Comparison of ENCODE assay signal across 8 cellular contexts in the genomic region with DNA sequence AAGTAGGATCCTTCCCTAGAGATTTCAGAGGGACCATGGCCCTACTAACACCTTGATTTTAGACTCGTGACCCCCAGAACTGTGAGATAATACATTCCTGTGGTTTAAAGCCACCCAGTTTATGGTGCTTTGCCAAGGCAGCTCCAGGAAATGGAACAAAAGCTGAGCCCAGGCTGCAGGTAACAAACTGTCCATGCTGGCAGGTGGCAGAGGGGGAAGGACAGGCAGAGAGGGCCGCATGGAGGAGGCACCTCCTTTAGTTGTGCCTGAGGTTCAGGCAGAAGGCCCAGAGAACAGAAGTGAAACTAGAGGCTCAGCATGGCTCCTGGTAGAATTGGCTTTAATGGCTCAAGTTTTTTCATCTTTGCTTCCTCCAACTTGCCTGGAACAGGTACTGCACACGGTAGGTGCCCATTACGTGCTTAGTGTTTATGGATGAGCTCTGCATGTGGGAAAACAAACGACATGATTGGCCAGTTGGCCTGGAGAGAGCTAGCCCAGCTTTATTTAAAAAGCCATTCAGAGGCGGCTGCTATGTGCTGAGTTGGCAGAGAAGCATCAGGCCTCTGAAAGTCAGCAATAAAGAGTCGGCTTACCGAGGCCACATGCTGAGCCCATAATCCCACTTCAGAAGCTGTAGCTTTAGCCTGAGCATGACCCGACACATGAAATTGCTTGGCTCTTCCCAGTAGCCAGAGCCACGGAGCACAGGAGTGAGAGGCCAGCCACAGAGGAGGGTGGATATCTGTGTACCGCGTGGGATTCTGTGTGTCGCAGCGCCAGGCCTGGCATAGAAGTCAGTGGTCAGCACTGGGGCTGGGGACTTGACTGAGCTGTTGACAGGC. TPM values are rescaled to one million over a fixed set of nuclear protein-coding genes. Genes with fewer than 3 reads are reported as not detected.
DNase-seq lines count a peak whose midpoint lies in the region; ATAC-seq, FAIRE-seq and TF ChIP-seq lines count a peak whose summit lies in the region.

No MANE protein-coding gene starts in this region.

- TF ChIP-seq RAD21 in liver (IDR thresholded peaks at IDR 0.05) = peak in 1 of 2 donors; percentile 21

- ATAC-seq in GM18505 (IDR thresholded peaks at IDR 0.05; ENCODE audit: unreplicated experiment) (no peak), HG02852 (IDR thresholded peaks at IDR 0.05; ENCODE audit: unreplicated experiment) (no peak)

- TF ChIP-seq POLR2A in GM18505 (IDR thresholded peaks at IDR 0.05; ENCODE audit: borderline replicate concordance, extremely low read depth, insufficient read depth, insufficient read length) = no peak

- peak; percentile 29 to 36 for DNase-seq in NOMO-1 (lab: John Stamatoyannopoulos, UW; ENCODE audit: unreplicated experiment in 2 of 2)
- DNase-seq in NOMO-1 treated with dmso at 0.1 percent for 144 hours (lab: John Stamatoyannopoulos, UW; ENCODE audit: unreplicated experiment) = no peak
- peak; percentile 58 for DNase-seq in amniotic epithelial cell (ENCODE audit: low read depth)
- DNase-seq in urothelium cell line (ENCODE audit: low spot score) = peak; percentile 79
- DNase-seq in stimulated activated CD4-positive, alpha-beta T cell treated with anti-CD3 and anti-CD28 coated beads, Interleukin-2, amount 100 ng/mL, for 48 hours = no peak

- H3K27me3 ChIP-seq in liver (ENCODE audit: control insufficient read depth in 4 of 4, insufficient read depth in 4 of 4, low read length in 3 of 4) = no peaks in the 10 kb centered on the region

- peak overlapping the region in 1 of 2 donors; percentile 31 for H3K9ac ChIP-seq in liver (ENCODE audit: low read depth in 1 of 2, low read length in 2 of 2)

- H3K9me3 ChIP-seq in liver (ENCODE audit: control insufficient read depth in 4 of 4, low read length in 3 of 4) = no peaks in the 10 kb centered on the region

- FAIRE-seq in urothelium cell line (lab: Jason Lieb, UNC) = no peak

- no peak overlapping the region for H3K4me3 ChIP-seq in liver (ENCODE audit: low read depth in 1 of 3, low read length in 3 of 3)

- no peaks in the 10 kb centered on the region for H3K36me3 ChIP-seq in liver (ENCODE audit: control insufficient read depth in 4 of 4, insufficient read depth in 3 of 4, low read depth in 1 of 4, low read length in 3 of 4)

- no peak for TF ChIP-seq CTCF in liver (IDR thresholded peaks at IDR 0.05; ENCODE audit: low read depth, low read length, missing input control)

- peak overlapping the region; percentile 79 to 81 for H3K27ac ChIP-seq in liver (ENCODE audit: low read depth in 1 of 2, low read length in 2 of 2)

- H3K4me1 ChIP-seq in liver (ENCODE audit: control insufficient read depth in 4 of 4, insufficient read depth in 4 of 4, low read length in 3 of 4) = peaks cover 18 to 56% (median 37%) of the 10 kb centered on the region in 4 donors

- 72% methylated on average over 14 of the region's 14 CpGs for WGBS in liver

TF ChIP-seq in liver, 16 proteins besides CTCF, POLR2A, EP300 and RAD21:
- TF ChIP-seq, protein P1, sequence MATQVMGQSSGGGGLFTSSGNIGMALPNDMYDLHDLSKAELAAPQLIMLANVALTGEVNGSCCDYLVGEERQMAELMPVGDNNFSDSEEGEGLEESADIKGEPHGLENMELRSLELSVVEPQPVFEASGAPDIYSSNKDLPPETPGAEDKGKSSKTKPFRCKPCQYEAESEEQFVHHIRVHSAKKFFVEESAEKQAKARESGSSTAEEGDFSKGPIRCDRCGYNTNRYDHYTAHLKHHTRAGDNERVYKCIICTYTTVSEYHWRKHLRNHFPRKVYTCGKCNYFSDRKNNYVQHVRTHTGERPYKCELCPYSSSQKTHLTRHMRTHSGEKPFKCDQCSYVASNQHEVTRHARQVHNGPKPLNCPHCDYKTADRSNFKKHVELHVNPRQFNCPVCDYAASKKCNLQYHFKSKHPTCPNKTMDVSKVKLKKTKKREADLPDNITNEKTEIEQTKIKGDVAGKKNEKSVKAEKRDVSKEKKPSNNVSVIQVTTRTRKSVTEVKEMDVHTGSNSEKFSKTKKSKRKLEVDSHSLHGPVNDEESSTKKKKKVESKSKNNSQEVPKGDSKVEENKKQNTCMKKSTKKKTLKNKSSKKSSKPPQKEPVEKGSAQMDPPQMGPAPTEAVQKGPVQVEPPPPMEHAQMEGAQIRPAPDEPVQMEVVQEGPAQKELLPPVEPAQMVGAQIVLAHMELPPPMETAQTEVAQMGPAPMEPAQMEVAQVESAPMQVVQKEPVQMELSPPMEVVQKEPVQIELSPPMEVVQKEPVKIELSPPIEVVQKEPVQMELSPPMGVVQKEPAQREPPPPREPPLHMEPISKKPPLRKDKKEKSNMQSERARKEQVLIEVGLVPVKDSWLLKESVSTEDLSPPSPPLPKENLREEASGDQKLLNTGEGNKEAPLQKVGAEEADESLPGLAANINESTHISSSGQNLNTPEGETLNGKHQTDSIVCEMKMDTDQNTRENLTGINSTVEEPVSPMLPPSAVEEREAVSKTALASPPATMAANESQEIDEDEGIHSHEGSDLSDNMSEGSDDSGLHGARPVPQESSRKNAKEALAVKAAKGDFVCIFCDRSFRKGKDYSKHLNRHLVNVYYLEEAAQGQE (IDR thresholded peaks at IDR 0.05) = no peak
- no peak for TF ChIP-seq GABPA (IDR thresholded peaks at IDR 0.05 in 1 of 2, conservative IDR thresholded peaks at IDR 0.05 in 1 of 2)
- TF ChIP-seq SP1 (IDR thresholded peaks at IDR 0.05) = no peak
- no peak for TF ChIP-seq RXRA (IDR thresholded peaks at IDR 0.05)
- TF ChIP-seq FOXA1 (IDR thresholded peaks at IDR 0.05) = no peak
- no peak for TF ChIP-seq HNF4G (IDR thresholded peaks at IDR 0.05)
- TF ChIP-seq FOXA2 (IDR thresholded peaks at IDR 0.05) = no peak
- TF ChIP-seq NR2F2 (IDR thresholded peaks at IDR 0.05) = no peak
- TF ChIP-seq, protein P2, sequence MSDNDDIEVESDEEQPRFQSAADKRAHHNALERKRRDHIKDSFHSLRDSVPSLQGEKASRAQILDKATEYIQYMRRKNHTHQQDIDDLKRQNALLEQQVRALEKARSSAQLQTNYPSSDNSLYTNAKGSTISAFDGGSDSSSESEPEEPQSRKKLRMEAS (IDR thresholded peaks at IDR 0.05) = no peak
- TF ChIP-seq TAF1 (conservative IDR thresholded peaks at IDR 0.05) = no peak
- no peak for TF ChIP-seq YY1 (IDR thresholded peaks at IDR 0.05)
- no peak for TF ChIP-seq HNF4A (conservative IDR thresholded peaks at IDR 0.05)
- TF ChIP-seq, protein P3, sequence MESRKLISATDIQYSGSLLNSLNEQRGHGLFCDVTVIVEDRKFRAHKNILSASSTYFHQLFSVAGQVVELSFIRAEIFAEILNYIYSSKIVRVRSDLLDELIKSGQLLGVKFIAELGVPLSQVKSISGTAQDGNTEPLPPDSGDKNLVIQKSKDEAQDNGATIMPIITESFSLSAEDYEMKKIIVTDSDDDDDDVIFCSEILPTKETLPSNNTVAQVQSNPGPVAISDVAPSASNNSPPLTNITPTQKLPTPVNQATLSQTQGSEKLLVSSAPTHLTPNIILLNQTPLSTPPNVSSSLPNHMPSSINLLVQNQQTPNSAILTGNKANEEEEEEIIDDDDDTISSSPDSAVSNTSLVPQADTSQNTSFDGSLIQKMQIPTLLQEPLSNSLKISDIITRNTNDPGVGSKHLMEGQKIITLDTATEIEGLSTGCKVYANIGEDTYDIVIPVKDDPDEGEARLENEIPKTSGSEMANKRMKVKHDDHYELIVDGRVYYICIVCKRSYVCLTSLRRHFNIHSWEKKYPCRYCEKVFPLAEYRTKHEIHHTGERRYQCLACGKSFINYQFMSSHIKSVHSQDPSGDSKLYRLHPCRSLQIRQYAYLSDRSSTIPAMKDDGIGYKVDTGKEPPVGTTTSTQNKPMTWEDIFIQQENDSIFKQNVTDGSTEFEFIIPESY (IDR thresholded peaks at IDR 0.05) = no peak
- TF ChIP-seq EGR1 (IDR thresholded peaks at IDR 0.05; ENCODE audit: low read depth in 2 of 2) = no peak
- TF ChIP-seq JUND (IDR thresholded peaks at IDR 0.05) = no peak
- TF ChIP-seq, protein P4, sequence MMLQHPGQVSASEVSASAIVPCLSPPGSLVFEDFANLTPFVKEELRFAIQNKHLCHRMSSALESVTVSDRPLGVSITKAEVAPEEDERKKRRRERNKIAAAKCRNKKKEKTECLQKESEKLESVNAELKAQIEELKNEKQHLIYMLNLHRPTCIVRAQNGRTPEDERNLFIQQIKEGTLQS (IDR thresholded peaks at IDR 0.05) = no peak

RNA-seq across cellular contexts. Expression of a gene that starts 36.5 kb away (rescaled TPM):
- total RNA-seq in liver = 10 to 100 TPM in 1 of 2 donors, 1 to 10 TPM in 1; 7.7 to 14.1 TPM
- polyA plus RNA-seq in liver = 10 to 100 TPM in 1 of 2 donors, 1 to 10 TPM in 1; 7.8 to 15.4 TPM

RNA-seq across cellular contexts. Expression of a gene that starts 52.5 kb away (rescaled TPM):
- 1 to 10 TPM; 5.0 to 7.2 TPM for total RNA-seq in liver
- polyA plus RNA-seq in liver = 1 to 10 TPM in 1 of 2 donors, under 1 TPM in 1; 0.89 to 1.6 TPM

Comparison
In these comparisons a context has a peak if more than half of its experiments do, and no peak if none do; other contexts are left out.
1. DNase-seq: peak in NOMO-1 (2 of 2), amniotic epithelial cell (single experiment) and urothelium cell line (single experiment); none in NOMO-1 treated with dmso at 0.1 percent for 144 hours (single experiment) and stimulated activated CD4-positive, alpha-beta T cell treated with anti-CD3 and anti-CD28 coated beads, Interleukin-2, amount 100 ng/mL, for 48 hours (0 of 2).